1 cellular context compared by ENCODE assay signal in the genomic region with DNA sequence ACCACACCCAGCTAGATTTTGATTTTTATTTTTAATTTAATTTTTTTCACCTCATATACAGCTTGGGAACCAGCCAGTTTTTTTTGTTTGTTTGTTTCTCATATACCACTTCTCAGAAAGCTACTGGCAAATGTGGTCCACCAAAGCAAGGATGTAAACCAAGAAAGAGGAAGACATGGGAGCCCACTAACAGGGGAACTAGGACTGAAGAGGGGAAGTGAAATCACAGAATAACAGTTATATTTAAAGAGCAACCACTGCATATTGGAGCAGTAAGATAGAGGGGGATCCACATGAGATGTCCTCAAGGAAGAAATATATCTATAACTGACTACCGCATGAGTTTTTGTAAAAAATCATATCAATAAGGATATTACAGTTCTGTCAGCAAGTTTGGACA.
TF ChIP-seq lines count a peak whose summit lies in the region.

No MANE protein-coding gene starts in this region.

TF ChIP-seq in HepG2, 621 proteins besides CTCF, POLR2A, EP300 and RAD21:
- TF ChIP-seq, protein P1, sequence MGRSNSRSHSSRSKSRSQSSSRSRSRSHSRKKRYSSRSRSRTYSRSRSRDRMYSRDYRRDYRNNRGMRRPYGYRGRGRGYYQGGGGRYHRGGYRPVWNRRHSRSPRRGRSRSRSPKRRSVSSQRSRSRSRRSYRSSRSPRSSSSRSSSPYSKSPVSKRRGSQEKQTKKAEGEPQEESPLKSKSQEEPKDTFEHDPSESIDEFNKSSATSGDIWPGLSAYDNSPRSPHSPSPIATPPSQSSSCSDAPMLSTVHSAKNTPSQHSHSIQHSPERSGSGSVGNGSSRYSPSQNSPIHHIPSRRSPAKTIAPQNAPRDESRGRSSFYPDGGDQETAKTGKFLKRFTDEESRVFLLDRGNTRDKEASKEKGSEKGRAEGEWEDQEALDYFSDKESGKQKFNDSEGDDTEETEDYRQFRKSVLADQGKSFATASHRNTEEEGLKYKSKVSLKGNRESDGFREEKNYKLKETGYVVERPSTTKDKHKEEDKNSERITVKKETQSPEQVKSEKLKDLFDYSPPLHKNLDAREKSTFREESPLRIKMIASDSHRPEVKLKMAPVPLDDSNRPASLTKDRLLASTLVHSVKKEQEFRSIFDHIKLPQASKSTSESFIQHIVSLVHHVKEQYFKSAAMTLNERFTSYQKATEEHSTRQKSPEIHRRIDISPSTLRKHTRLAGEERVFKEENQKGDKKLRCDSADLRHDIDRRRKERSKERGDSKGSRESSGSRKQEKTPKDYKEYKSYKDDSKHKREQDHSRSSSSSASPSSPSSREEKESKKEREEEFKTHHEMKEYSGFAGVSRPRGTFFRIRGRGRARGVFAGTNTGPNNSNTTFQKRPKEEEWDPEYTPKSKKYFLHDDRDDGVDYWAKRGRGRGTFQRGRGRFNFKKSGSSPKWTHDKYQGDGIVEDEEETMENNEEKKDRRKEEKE (IDR thresholded peaks at IDR 0.05), result no peak
- no peak for TF ChIP-seq LCORL (IDR thresholded peaks at IDR 0.05)
- no peak for TF ChIP-seq LCORL (CRISPR knock-in tag; IDR thresholded peaks at IDR 0.05)
- TF ChIP-seq BRCA1 (CRISPR knock-in tag; IDR thresholded peaks at IDR 0.05), result no peak
- TF ChIP-seq CHCHD3 (CRISPR knock-in tag; IDR thresholded peaks at IDR 0.05), result no peak
- TF ChIP-seq ZNF207 (IDR thresholded peaks at IDR 0.05; ENCODE audit: borderline replicate concordance), result no peak
- TF ChIP-seq, protein P2, sequence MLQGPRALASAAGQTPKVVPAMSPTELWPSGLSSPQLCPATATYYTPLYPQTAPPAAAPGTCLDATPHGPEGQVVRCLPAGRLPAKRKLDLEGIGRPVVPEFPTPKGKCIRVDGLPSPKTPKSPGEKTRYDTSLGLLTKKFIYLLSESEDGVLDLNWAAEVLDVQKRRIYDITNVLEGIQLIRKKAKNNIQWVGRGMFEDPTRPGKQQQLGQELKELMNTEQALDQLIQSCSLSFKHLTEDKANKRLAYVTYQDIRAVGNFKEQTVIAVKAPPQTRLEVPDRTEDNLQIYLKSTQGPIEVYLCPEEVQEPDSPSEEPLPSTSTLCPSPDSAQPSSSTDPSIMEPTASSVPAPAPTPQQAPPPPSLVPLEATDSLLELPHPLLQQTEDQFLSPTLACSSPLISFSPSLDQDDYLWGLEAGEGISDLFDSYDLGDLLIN (CRISPR knock-in tag; IDR thresholded peaks at IDR 0.05; ENCODE audit: borderline replicate concordance), result no peak
- no peak for TF ChIP-seq ZNF256 (CRISPR knock-in tag; conservative IDR thresholded peaks at IDR 0.05)
- TF ChIP-seq ZSCAN30 (CRISPR knock-in tag; IDR thresholded peaks at IDR 0.05), result no peak
- no peak for TF ChIP-seq SPEN (CRISPR knock-in tag; IDR thresholded peaks at IDR 0.05; ENCODE audit: low read depth)
- TF ChIP-seq NR2C2 (CRISPR knock-in tag; IDR thresholded peaks at IDR 0.05; ENCODE audit: borderline replicate concordance), result no peak
- no peak for TF ChIP-seq NFIC (IDR thresholded peaks at IDR 0.05; ENCODE audit: low read length)
- no peak for TF ChIP-seq ZNF230 (CRISPR knock-in tag; IDR thresholded peaks at IDR 0.05)
- no peak for TF ChIP-seq HIVEP1 (CRISPR knock-in tag; IDR thresholded peaks at IDR 0.05)
- no peak for TF ChIP-seq KMT2B (CRISPR knock-in tag; IDR thresholded peaks at IDR 0.05)
- no peak for TF ChIP-seq DNMT3B (CRISPR knock-in tag; conservative IDR thresholded peaks at IDR 0.05)
- no peak for TF ChIP-seq ZBTB8A (CRISPR knock-in tag; IDR thresholded peaks at IDR 0.05; ENCODE audit: borderline replicate concordance, low read depth)
- no peak for TF ChIP-seq ZNF430 (CRISPR knock-in tag; IDR thresholded peaks at IDR 0.05)
- TF ChIP-seq SALL2 (CRISPR knock-in tag; IDR thresholded peaks at IDR 0.05), result no peak
- no peak for TF ChIP-seq ATM (IDR thresholded peaks at IDR 0.05; ENCODE audit: borderline replicate concordance)
